Comparison of ENCODE assay signal across 20 cellular contexts in genomic region chr9:90838761-90839160, GRCh38. TPM values are rescaled to one million over a fixed set of nuclear protein-coding genes. Genes with fewer than 3 reads are reported as not detected.
DNase-seq lines count a peak whose midpoint lies in the region; TF ChIP-seq lines count a peak whose summit lies in the region.
"Had no signal": no experiment of that assay in that cellular context is flagged by ENCODE, and none has a peak within 500 bp of the region (broad histone marks: within the 10 kb centered on the region; RNA-seq: fewer than 3 reads in every experiment).

No MANE protein-coding gene starts in this region.

- H3K4me1 ChIP-seq in BLaER1 treated with 17β-estradiol and CSF1 and Interleukin-3, amounts not matched to agents 10 nM and 100 nM, result peaks cover 78 to 100% (median 96%) of the 10 kb centered on the region in 10 experiments
- H3K4me1 ChIP-seq in Loucy (ENCODE audit: insufficient read depth, low read length, poor library complexity, severe bottlenecking), result peaks cover 65% of the 10 kb centered on the region
- peaks cover 5 to 34% (median 16%) of the 10 kb centered on the region in 3 donors for H3K4me1 ChIP-seq in skeletal muscle tissue (ENCODE audit: control insufficient read depth in 3 of 3, insufficient read depth in 3 of 3, low read length in 3 of 3)
- H3K4me1 ChIP-seq in prostate gland (replicated peaks), result no peaks in the 10 kb centered on the region

- H3K4me2 ChIP-seq in BLaER1 treated with 17β-estradiol and CSF1 and Interleukin-3, amounts not matched to agents 10 nM and 100 nM, result peak overlapping the region; percentile 68 to 81 (median 74)
- peak overlapping the region; percentile 61 for H3K4me2 ChIP-seq in Loucy (ENCODE audit: low read depth, low read length, poor library complexity, severe bottlenecking)

- H2AFZ ChIP-seq in Loucy (ENCODE audit: low read length), result no peak overlapping the region

- no peak overlapping the region for H3K4me3 ChIP-seq in BLaER1 treated with 17β-estradiol and CSF1 and Interleukin-3, amounts not matched to agents 10 nM and 100 nM
- peak overlapping the region; percentile 9 for H3K4me3 ChIP-seq in Loucy (ENCODE audit: low read length, poor library complexity, severe bottlenecking)
- H3K4me3 ChIP-seq in skeletal muscle tissue (ENCODE audit: low read length in 3 of 3), result peak overlapping the region in 2 of 3 donors; percentile 13 to 32
- H3K4me3 ChIP-seq in prostate gland, result no peak overlapping the region

- peaks cover 20 to 100% (median 68%) of the 10 kb centered on the region in 11 experiments; a peak in 19 of 22 replicates for H4K20me1 ChIP-seq in BLaER1 treated with 17β-estradiol and CSF1 and Interleukin-3, amounts not matched to agents 10 nM and 100 nM
- H4K20me1 ChIP-seq in Loucy (ENCODE audit: insufficient read depth, low read length, poor library complexity, severe bottlenecking), result no peaks in the 10 kb centered on the region

- TF ChIP-seq CTCF in Loucy (conservative IDR thresholded peaks at IDR 0.05; ENCODE audit: low read length) (no peak), prostate gland (IDR thresholded peaks at IDR 0.05) (no peak)

- intact Hi-C loops in prostate gland (cut with DNase I), result no loop called here

- 50% methylated on average over 6 of the region's 6 CpGs for WGBS in prostate gland

- no peak overlapping the region; a peak in 1 of 22 replicates for H3K9ac ChIP-seq in BLaER1 treated with 17β-estradiol and CSF1 and Interleukin-3, amounts not matched to agents 10 nM and 100 nM
- H3K9ac ChIP-seq in Loucy (ENCODE audit: low read depth, low read length, poor library complexity, severe bottlenecking), result peak overlapping the region; percentile 54
- H3K9ac ChIP-seq in skeletal muscle tissue (ENCODE audit: low read depth in 1 of 3, low read length in 3 of 3), result no peak overlapping the region

- peaks cover 24 to 72% (median 39%) of the 10 kb centered on the region in 11 experiments for H3K36me3 ChIP-seq in BLaER1 treated with 17β-estradiol and CSF1 and Interleukin-3, amounts not matched to agents 10 nM and 100 nM
- peaks cover 2% of the 10 kb centered on the region; the same call in 1 of the 2 replicates for H3K36me3 ChIP-seq in Loucy (ENCODE audit: insufficient read depth, low read length)
- no peaks in the 10 kb centered on the region for H3K36me3 ChIP-seq in skeletal muscle tissue (ENCODE audit: control insufficient read depth in 3 of 3, insufficient read depth in 3 of 3, low read length in 3 of 3)
- no peaks in the 10 kb centered on the region for H3K36me3 ChIP-seq in prostate gland

- H3K27ac ChIP-seq in BLaER1 treated with 17β-estradiol and CSF1 and Interleukin-3, amounts not matched to agents 10 nM and 100 nM, result peak overlapping the region in 2 of 11 experiments; percentile 22 to 82; a peak in 1 of 22 replicates
- no peak overlapping the region for H3K27ac ChIP-seq in skeletal muscle tissue (ENCODE audit: low read depth, low read length)
- H3K27ac ChIP-seq in prostate gland, result no peak overlapping the region

- no peaks in the 10 kb centered on the region for H3K27me3 ChIP-seq in BLaER1 treated with 17β-estradiol and CSF1 and Interleukin-3, amounts not matched to agents 10 nM and 100 nM
- H3K27me3 ChIP-seq in Loucy (ENCODE audit: insufficient read depth, low read length, poor library complexity, severe bottlenecking) (no peaks in the 10 kb centered on the region), skeletal muscle tissue (ENCODE audit: control insufficient read depth in 3 of 3, insufficient read depth in 3 of 3, low read length in 3 of 3) (peaks cover 0 to 3% (median 2%) of the 10 kb centered on the region in 3 donors), prostate gland (replicated peaks; ENCODE audit: insufficient read depth) (no peaks in the 10 kb centered on the region)

- peaks cover 0 to 7% (median 0%) of the 10 kb centered on the region in 11 experiments; a peak in 2 of 22 replicates for H3K9me3 ChIP-seq in BLaER1 treated with 17β-estradiol and CSF1 and Interleukin-3, amounts not matched to agents 10 nM and 100 nM (replicated peaks in 1 of 11)
- H3K9me3 ChIP-seq in Loucy (ENCODE audit: insufficient read depth, low read depth, low read length) (no peaks in the 10 kb centered on the region), skeletal muscle tissue (ENCODE audit: control insufficient read depth in 3 of 3, low read length in 3 of 3) (no peaks in the 10 kb centered on the region), prostate gland (no peaks in the 10 kb centered on the region)

- peaks cover 83% of the 10 kb centered on the region for H3K79me2 ChIP-seq in Loucy (ENCODE audit: insufficient read depth, low read length)

- no peaks in the 10 kb centered on the region; the same call in none of the 2 replicates for H3F3A ChIP-seq in Loucy (ENCODE audit: low read depth)

- H3K9me2 ChIP-seq in Loucy (replicated peaks; ENCODE audit: low read depth, low read length), result no peaks in the 10 kb centered on the region

- no peak for TF ChIP-seq POLR2A in prostate gland (IDR thresholded peaks at IDR 0.05)

- DNase-seq in left kidney (ENCODE audit: low read depth, low spot score) (peak; percentile 49), dermis blood vessel endothelial cell (no peak), prostate gland (ENCODE audit: low spot score) (no peak)
- no peak for DNase-seq in activated CD4-positive, alpha-beta T cell treated with anti-CD3 and anti-CD28 coated beads, Interleukin-2, amount 50 U/mL, for 4 hours
- DNase-seq: C1 segment of cervical spinal cord; Calu3; CD8-positive, alpha-beta memory T cell; DMS153; IMR-90; NCI-H1694; NCI-H2081; NCI-H2171 treated with DMSO at 0.1 percent for 48 hours; NCI-H446 treated with DMSO at 0.1 percent for 48 hours; NCI-H526 treated with DMSO at 0.1 percent for 48 hours had no signal

RNA-seq across cellular contexts. Expression of gene SYK, which starts 37.1 kb away (rescaled TPM):
- total RNA-seq in skeletal muscle tissue (4.7 TPM), dermis blood vessel endothelial cell (under 0.01 TPM in 1 of 2 replicates, not detected in the other), prostate gland (10 to 100 TPM in 1 of 2 donors, 1 to 10 TPM in 1; 4.5 to 43.6 TPM)
- total RNA-seq: G401, IMR-90, M059J, RPMI7951 had no signal

Comparison
In these comparisons a context has a peak if more than half of its experiments do, and no peak if none do; other contexts are left out.
1. H3K4me3 ChIP-seq: peak in Loucy (single experiment) and skeletal muscle tissue (2 of 3); none in BLaER1 treated with 17β-estradiol and CSF1 and Interleukin-3, amounts not matched to agents 10 nM and 100 nM (0 of 10) and prostate gland (0 of 2).